Comparison of ENCODE assay signal across 12 cellular contexts in the genomic region with DNA sequence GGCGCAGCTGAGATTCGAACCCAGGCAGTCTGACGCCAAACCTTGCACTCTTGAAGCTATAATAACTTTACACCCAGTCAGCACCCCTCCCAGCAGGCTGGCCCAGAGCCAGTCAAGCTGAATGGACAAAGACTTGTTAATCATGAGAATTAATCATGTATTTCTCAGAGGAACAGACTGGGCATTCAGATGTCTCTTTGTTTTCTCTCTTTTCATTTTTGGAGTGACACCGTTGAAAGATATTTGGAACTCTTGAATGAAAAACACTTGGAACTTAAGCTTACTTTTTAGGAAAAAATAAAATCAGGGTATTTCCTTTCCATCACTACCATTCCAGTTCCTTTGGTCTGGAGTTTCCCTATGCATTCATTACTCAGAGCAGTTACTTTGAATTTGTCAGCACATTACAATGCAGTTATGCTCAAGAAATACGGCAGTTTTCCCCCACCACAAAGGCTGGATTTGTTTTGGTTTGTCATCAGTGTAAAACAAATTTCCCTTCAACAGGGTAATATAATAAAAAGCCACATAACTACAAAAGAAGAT. TPM values are rescaled to one million over a fixed set of nuclear protein-coding genes. Genes with fewer than 3 reads are reported as not detected.
A peak's percentile ranks its signal among the peaks of the same experiment; 100 is the strongest.
DNase-seq lines count a peak whose midpoint lies in the region; ATAC-seq and TF ChIP-seq lines count a peak whose summit lies in the region.
"Had no signal": no experiment of that assay in that cellular context is flagged by ENCODE, and none has a peak within 500 bp of the region (broad histone marks: within the 10 kb centered on the region; RNA-seq: fewer than 3 reads in every experiment).

No MANE protein-coding gene starts in this region.

- no peak for TF ChIP-seq POLR2A in esophagus squamous epithelium (IDR thresholded peaks at IDR 0.05)

- peak overlapping the region; percentile 88 for H3K27ac ChIP-seq in SJSA1
- H3K27ac ChIP-seq in esophagus squamous epithelium, result no peak overlapping the region
- H3K27ac ChIP-seq: gastrocnemius medialis, neutrophil had no signal

- DNase-seq in GM03348 (ENCODE audit: low spot score) (peak; percentile 70), SJSA1 (ENCODE audit: low read depth in 1 of 2, low spot score in 2 of 2) (peak; percentile 91 to 93), fibroblast of villous mesenchyme (ENCODE audit: low read depth) (peak; percentile 65), pulmonary artery endothelial cell (ENCODE audit: low read depth, low spot score) (peak; percentile 62), NCI-H146 (lab: John Stamatoyannopoulos, UW) (no peak), T-helper 9 cell (no peak), esophagus squamous epithelium (lab: John Stamatoyannopoulos, UW) (no peak)
- DNase-seq: gastrocnemius medialis, NCI-H187 had no signal

- ATAC-seq in GM21515 (IDR thresholded peaks at IDR 0.05; ENCODE audit: unreplicated experiment), result no peak
- ATAC-seq: gastrocnemius medialis had no signal

- 34 to 41% methylated on average over 5 of the region's 5 CpGs for WGBS in esophagus squamous epithelium, 2 donors

- H3K4me3 ChIP-seq in SJSA1, result no peak overlapping the region
- H3K4me3 ChIP-seq in fibroblast of villous mesenchyme (ENCODE audit: low read depth, low read length), result no peak overlapping the region
- H3K4me3 ChIP-seq in esophagus squamous epithelium, result no peak overlapping the region
- H3K4me3 ChIP-seq: gastrocnemius medialis had no signal

- H3K9me3 ChIP-seq in SJSA1 (replicated peaks) (no peaks in the 10 kb centered on the region), esophagus squamous epithelium (no peaks in the 10 kb centered on the region)
- H3K9me3 ChIP-seq: gastrocnemius medialis, neutrophil had no signal

- intact Hi-C loops in esophagus squamous epithelium (cut with DNase I), result no loop called here

- H3K27me3 ChIP-seq in SJSA1 (replicated peaks) (no peaks in the 10 kb centered on the region), esophagus squamous epithelium (no peaks in the 10 kb centered on the region)
- H3K27me3 ChIP-seq: gastrocnemius medialis, neutrophil had no signal

- TF ChIP-seq CTCF in fibroblast of villous mesenchyme (IDR thresholded peaks at IDR 0.05; ENCODE audit: insufficient read depth, low read depth, low read length), result no peak
- TF ChIP-seq CTCF in esophagus squamous epithelium (IDR thresholded peaks at IDR 0.05), result no peak

- H3K4me1 ChIP-seq in SJSA1 (replicated peaks) (peaks cover 23% of the 10 kb centered on the region), esophagus squamous epithelium (peaks cover 0 to 18% (median 10%) of the 10 kb centered on the region in 3 donors)
- H3K4me1 ChIP-seq: gastrocnemius medialis had no signal

- H3K36me3 ChIP-seq in SJSA1 (no peaks in the 10 kb centered on the region), esophagus squamous epithelium (no peaks in the 10 kb centered on the region)
- H3K36me3 ChIP-seq: gastrocnemius medialis, neutrophil had no signal

RNA-seq across cellular contexts. Expression of a gene that starts 22.5 kb away (rescaled TPM):
- not detected in 2 replicates for total RNA-seq in SJSA1 (2014; rRNA removed; shearing (Covaris generic))
- 11.0 and 22.9 TPM in 2 replicates for total RNA-seq in fibroblast of villous mesenchyme
- 26.4 and 37.7 TPM in 2 replicates for total RNA-seq in pulmonary artery endothelial cell
- 10 to 100 TPM in 2 of 4 donors, 1 to 10 TPM in 2; 1.9 to 58.4 (median 11.3) TPM for total RNA-seq in esophagus squamous epithelium
- total RNA-seq: T-helper 1 cell treated with Interleukin-12 subunit alpha and Interleukin-12 subunit beta and Interleukin-4 antibody, amounts not matched to agents 30 ng/mL and 1 ng/mL, for 36 hours had no signal

Comparison
In these comparisons a context has a peak if more than half of its experiments do, and no peak if none do; other contexts are left out.
1. DNase-seq: peak in GM03348 (single experiment), SJSA1 (2 of 2), fibroblast of villous mesenchyme (single experiment) and pulmonary artery endothelial cell (single experiment); none in NCI-H146 (single experiment), T-helper 9 cell (single experiment) and esophagus squamous epithelium (single experiment).